27 cellular contexts compared by ENCODE assay signal in genomic region chr19:13990085-13990484, GRCh38. TPM values are rescaled to one million over a fixed set of nuclear protein-coding genes. Genes with fewer than 3 reads are reported as not detected.
DNase-seq lines count a peak whose midpoint lies in the region; ATAC-seq, FAIRE-seq and TF ChIP-seq lines count a peak whose summit lies in the region.
"Had no signal": no experiment of that assay in that cellular context is flagged by ENCODE, and none has a peak within 500 bp of the region (broad histone marks: within the 10 kb centered on the region; RNA-seq: fewer than 3 reads in every experiment).

No MANE protein-coding gene starts in this region.

- H3K9me3 Mint-ChIP-seq in T-helper 2 cell treated with Interferon-gamma antibody and Interleukin-4, amounts not matched to agents 5 μg/mL and 100 μg/mL, for 36 hours, result no peaks in the 10 kb centered on the region
- H3K9me3 Mint-ChIP-seq in naive thymus-derived CD4-positive, alpha-beta T cell, result peaks cover 0 to 2% (median 0%) of the 10 kb centered on the region in 11 donors
- H3K9me3 Mint-ChIP-seq: type B pancreatic cell had no signal

- no peaks in the 10 kb centered on the region for H3K27me3 ChIP-seq in BLaER1
- no peaks in the 10 kb centered on the region for H3K27me3 ChIP-seq in naive thymus-derived CD4-positive, alpha-beta T cell (ENCODE audit: control insufficient read depth in 2 of 2, insufficient read depth in 2 of 2, low read length in 2 of 2)
- no peaks in the 10 kb centered on the region; a peak in 1 of 5 replicates for H3K27me3 ChIP-seq in HepG2 (ENCODE audit: control insufficient read depth in 1 of 2, insufficient read depth in 2 of 2, low read length in 2 of 2)
- H3K27me3 ChIP-seq: breast epithelium, hepatocyte, ovary, sigmoid colon had no signal

- ATAC-seq in T-helper 17 cell, result no peak
- ATAC-seq in naive thymus-derived CD4-positive, alpha-beta T cell, result no peak
- ATAC-seq in HepG2, result no peak
- ATAC-seq: lower lobe of right lung had no signal

- POLR2A ChIA-PET in naive thymus-derived CD4-positive, alpha-beta T cell (lab: Charles Lee), result interaction anchor here (0.6 to 11.0 kb wide), 4 partner anchors 10 to 63 kb away, joined by 3 to 160 read pairs (median 29); partner anchors contain the start of gene IL27RA
- POLR2A ChIA-PET in HEK293T (lab: Yijun Ruan, JAX), result interaction anchor here (1.6 kb wide), 1 partner anchor 17 kb away, joined by 5 read pairs; the partner anchor contains the start of gene RFX1
- POLR2A ChIA-PET in HepG2 (lab: Yijun Ruan, JAX), result no interaction called here

- no peaks in the 10 kb centered on the region for H3K79me2 ChIP-seq in HepG2 (ENCODE audit: insufficient read depth, low read length)

- no peaks in the 10 kb centered on the region for H3K27me3 Mint-ChIP-seq in T-helper 2 cell treated with Interferon-gamma antibody and Interleukin-4, amounts not matched to agents 5 μg/mL and 100 μg/mL, for 36 hours (ENCODE audit: low read depth)
- no peaks in the 10 kb centered on the region for H3K27me3 Mint-ChIP-seq in T-helper 17 cell
- H3K27me3 Mint-ChIP-seq in naive thymus-derived CD4-positive, alpha-beta T cell, result no peaks in the 10 kb centered on the region
- H3K27me3 Mint-ChIP-seq: type B pancreatic cell had no signal

- H3K9ac ChIP-seq in BLaER1, result no peak overlapping the region
- no peak overlapping the region for H3K9ac ChIP-seq in HepG2 (ENCODE audit: insufficient read depth, low read depth, low read length)

- H2AFZ ChIP-seq in HepG2 (ENCODE audit: low read length), result no peak overlapping the region
- H2AFZ ChIP-seq: hepatocyte had no signal

- no peak overlapping the region for H3K4me3 Mint-ChIP-seq in T-helper 2 cell treated with Interferon-gamma antibody and Interleukin-4, amounts not matched to agents 5 μg/mL and 100 μg/mL, for 36 hours
- H3K4me3 Mint-ChIP-seq in T-helper 17 cell, result no peak overlapping the region
- H3K4me3 Mint-ChIP-seq in naive thymus-derived CD4-positive, alpha-beta T cell, result peak overlapping the region in 1 of 10 donors; percentile 69
- H3K4me3 Mint-ChIP-seq: type B pancreatic cell had no signal

- CTCF ChIA-PET in naive thymus-derived CD4-positive, alpha-beta T cell (lab: Charles Lee), result no interaction called here
- CTCF ChIA-PET in HEK293T (lab: Yijun Ruan, JAX) (no interaction called here), HepG2 (lab: Yijun Ruan, JAX; ENCODE audit: low intra/inter-chr PET ratio, low total read pairs) (no interaction called here)

- H3K36me3 ChIP-seq in BLaER1 (peaks cover 30% of the 10 kb centered on the region), HepG2 (replicated peaks in 1 of 2; ENCODE audit: control insufficient read depth in 1 of 2, insufficient read depth in 2 of 2, low read length in 2 of 2) (peaks cover 13 to 23% of the 10 kb centered on the region in 2 experiments; a peak in 4 of 5 replicates)
- H3K36me3 ChIP-seq in naive thymus-derived CD4-positive, alpha-beta T cell (ENCODE audit: control insufficient read depth in 2 of 3, insufficient read depth in 3 of 3, low read length in 3 of 3), result peaks cover 0 to 29% (median 0%) of the 10 kb centered on the region in 3 experiments
- H3K36me3 ChIP-seq: breast epithelium, ovary had no signal

- no peak for TF ChIP-seq POLR2A in HepG2 (IDR thresholded peaks at IDR 0.05; ENCODE audit: insufficient read depth in 1 of 2, low read depth in 2 of 2, low read length in 2 of 2)

- in situ Hi-C loops in HepG2 (cut with HindIII; ENCODE audit: extremely low pct_ligation_motif_present, low pct_unique_long_range_greater_than_20kb), result no loop called here

- peaks cover 72% of the 10 kb centered on the region for H3K4me1 ChIP-seq in BLaER1
- peaks cover 38 to 39% of the 10 kb centered on the region in 2 donors for H3K4me1 ChIP-seq in naive thymus-derived CD4-positive, alpha-beta T cell (ENCODE audit: control insufficient read depth in 2 of 2, insufficient read depth in 2 of 2, low read length in 2 of 2)
- peaks cover 30% of the 10 kb centered on the region for H3K4me1 ChIP-seq in HepG2 (ENCODE audit: insufficient read depth, low read length)

- H4K20me1 ChIP-seq in BLaER1, result no peaks in the 10 kb centered on the region
- no peaks in the 10 kb centered on the region for H4K20me1 ChIP-seq in HepG2 (ENCODE audit: insufficient read depth, low read length)

- H3K4me1 Mint-ChIP-seq in T-helper 2 cell treated with Interferon-gamma antibody and Interleukin-4, amounts not matched to agents 5 μg/mL and 100 μg/mL, for 36 hours (ENCODE audit: low read depth), result peaks cover 36% of the 10 kb centered on the region
- H3K4me1 Mint-ChIP-seq in T-helper 17 cell, result peaks cover 51% of the 10 kb centered on the region
- H3K4me1 Mint-ChIP-seq in naive thymus-derived CD4-positive, alpha-beta T cell, result peaks cover 48 to 68% (median 52%) of the 10 kb centered on the region in 7 donors

- peaks cover 25% of the 10 kb centered on the region for H3K36me3 Mint-ChIP-seq in T-helper 2 cell treated with Interferon-gamma antibody and Interleukin-4, amounts not matched to agents 5 μg/mL and 100 μg/mL, for 36 hours (ENCODE audit: low read depth)
- peaks cover 8% of the 10 kb centered on the region for H3K36me3 Mint-ChIP-seq in T-helper 17 cell (ENCODE audit: low read depth)
- H3K36me3 Mint-ChIP-seq in naive thymus-derived CD4-positive, alpha-beta T cell, result peaks cover 0 to 30% (median 20%) of the 10 kb centered on the region in 5 donors

- TF ChIP-seq RAD21 in HepG2 (CRISPR knock-in tag; IDR thresholded peaks at IDR 0.05), result no peak

- no peak for DNase-seq in T-helper 2 cell treated with Interferon-gamma antibody and Interleukin-4, amounts not matched to agents 5 μg/mL and 100 μg/mL, for 36 hours (ENCODE audit: low spot score)
- DNase-seq in T-helper 2 cell, result no peak
- no peak for DNase-seq in T-helper 17 cell
- no peak for DNase-seq in naive thymus-derived CD4-positive, alpha-beta T cell
- DNase-seq in HEK293T (ENCODE audit: extremely low spot score), result no peak
- DNase-seq in HuH-7.5 (ENCODE audit: low spot score), result no peak
- DNase-seq in HepG2 (ENCODE audit: low spot score), result no peak
- DNase-seq: 8988T; activated CD4-positive, CD25-positive, alpha-beta regulatory T cell; activated CD8-positive, alpha-beta memory T cell treated with anti-CD3 and anti-CD28 coated beads, Interleukin-2, amount 50 U/mL, for 48 hours; activated naive CD4-positive, alpha-beta T cell; foreskin fibroblast; lower lobe of right lung; NCI-H1417 treated with DMSO at 0.1 percent for 48 hours; NCI-H526 treated with DMSO at 0.1 percent for 48 hours; ovary; SIG-M5; sigmoid colon; stimulated activated naive CD4-positive, alpha-beta T cell treated with Interleukin-2 at 50 U/mL for 16 hours had no signal

- H3K4me3 ChIP-seq in BLaER1 (no peak overlapping the region), HepG2 (replicated peaks in 1 of 3; ENCODE audit: insufficient read depth in 1 of 3, low read depth in 2 of 3, low read length in 3 of 3) (no peak overlapping the region)
- H3K4me3 ChIP-seq in naive thymus-derived CD4-positive, alpha-beta T cell (ENCODE audit: low read length), result no peak overlapping the region
- H3K4me3 ChIP-seq: breast epithelium, hepatocyte, lower lobe of right lung, ovary, sigmoid colon had no signal

- H3K27ac Mint-ChIP-seq in T-helper 2 cell treated with Interferon-gamma antibody and Interleukin-4, amounts not matched to agents 5 μg/mL and 100 μg/mL, for 36 hours, result peak overlapping the region; percentile 65
- H3K27ac Mint-ChIP-seq in T-helper 17 cell, result peak overlapping the region; percentile 97
- H3K27ac Mint-ChIP-seq in naive thymus-derived CD4-positive, alpha-beta T cell, result peak overlapping the region in 8 of 9 donors; percentile 67 to 98 (median 94)
- H3K27ac Mint-ChIP-seq: type B pancreatic cell had no signal

- FAIRE-seq in HepG2 (lab: Jason Lieb, UNC), result no peak
- FAIRE-seq: keratinocyte had no signal

- H3K27ac ChIP-seq in BLaER1, result 0 out of 2 replicates have a peak overlapping the region, but pooled peaks have one; percentile 30
- no peak overlapping the region for H3K27ac ChIP-seq in naive thymus-derived CD4-positive, alpha-beta T cell (ENCODE audit: low read depth, low read length)
- H3K27ac ChIP-seq in HepG2 (ENCODE audit: extremely low read length, insufficient read depth, low read length), result no peak overlapping the region
- H3K27ac ChIP-seq: breast epithelium, epithelial cell of prostate, hepatocyte, lower lobe of right lung, ovary, sigmoid colon had no signal

- H3K4me2 ChIP-seq in BLaER1 (no peak overlapping the region; the same call in 1 of the 2 replicates), HepG2 (ENCODE audit: low read depth, low read length) (no peak overlapping the region)
- H3K4me2 ChIP-seq: hepatocyte had no signal

- WGBS in HepG2 (ENCODE audit: low lambda C conversion rate), result 95% methylated on average over 8 of the region's 8 CpGs

- no peak for TF ChIP-seq CTCF in HepG2 (CRISPR knock-in tag; IDR thresholded peaks at IDR 0.05)

- H3K9me3 ChIP-seq in BLaER1 (no peaks in the 10 kb centered on the region), T-helper 17 cell (ENCODE audit: control insufficient read depth, low read length, poor library complexity, severe bottlenecking) (no peaks in the 10 kb centered on the region), HepG2 (ENCODE audit: low read length) (no peaks in the 10 kb centered on the region)
- H3K9me3 ChIP-seq in naive thymus-derived CD4-positive, alpha-beta T cell (ENCODE audit: control insufficient read depth in 2 of 3, low read length in 3 of 3), result no peaks in the 10 kb centered on the region
- H3K9me3 ChIP-seq: breast epithelium, lower lobe of right lung, ovary, sigmoid colon had no signal

- TF ChIP-seq EP300 in HepG2 (IDR thresholded peaks at IDR 0.05; ENCODE audit: low read depth in 2 of 2, low read length in 2 of 2), result no peak
- no peak for TF ChIP-seq EP300 in HepG2 (CRISPR knock-in tag; IDR thresholded peaks at IDR 0.05; ENCODE audit: borderline replicate concordance)

- BruUV-seq in HepG2 (replicated peaks; lab: Mats Ljungman, UMichigan), result no TSS peak

- intact Hi-C loops in naive thymus-derived CD4-positive, alpha-beta T cell (cut with micrococcal nuclease), result no loop called here
- intact Hi-C loops in HepG2 (cut with micrococcal nuclease; ENCODE audit: unreplicated experiment), result no loop called here

RNA-seq across cellular contexts. Expression of gene RFX1, which starts 16.0 kb away (rescaled TPM):
- total RNA-seq in T-helper 17 cell (10 to 100 TPM; 23.3 to 24.7 TPM), HepG2 (2016; rRNA removed; fragmentation: Illumina TruSeq; extraction: Trizol) (1.3 and 1.4 TPM in 2 replicates)
- 10 to 100 TPM; 15.7 to 23.5 (median 20.5) TPM for total RNA-seq in naive thymus-derived CD4-positive, alpha-beta T cell
- polyA plus RNA-seq in naive thymus-derived CD4-positive, alpha-beta T cell, result 1 to 10 TPM; 1.0 TPM
- total RNA-seq in HepG2 (2016; cell fraction: cytosol; rRNA removed; fragmentation: Illumina TruSeq; extraction: Trizol; ENCODE audit: low read depth), result 0.62 and 1.0 TPM in 2 replicates
- 1.2 and 1.9 TPM in 2 replicates for total RNA-seq in HepG2 (2016; cell fraction: insoluble cytoplasmic fraction; rRNA removed; fragmentation: Illumina TruSeq; extraction: Trizol)
- 1.2 and 1.6 TPM in 2 replicates for total RNA-seq in HepG2 (2016; cell fraction: membrane; rRNA removed; fragmentation: Illumina TruSeq; extraction: Trizol)
- total RNA-seq in HepG2 (2016; cell fraction: nucleus; rRNA removed; fragmentation: Illumina TruSeq; extraction: Trizol), result 2.1 and 2.3 TPM in 2 replicates
- 0.56 and 1.1 TPM in 2 replicates for polyA plus RNA-seq in HepG2 (2011; rRNA removed)
- polyA plus RNA-seq in HepG2 (2011; cell fraction: cytosol; rRNA removed), result 0.14 and 0.17 TPM in 2 replicates
- 5.8 and 9.2 TPM in 2 replicates for polyA plus RNA-seq in HepG2 (2011; cell fraction: nucleus; rRNA removed)
- polyA plus RNA-seq in HepG2 (2012), result 2.1 and 3.0 TPM in 2 replicates
- polyA plus RNA-seq in HepG2 (2016; cell fraction: cytosol; fragmentation: Illumina TruSeq; extraction: Trizol; ENCODE audit: low read depth), result 0.23 and 0.45 TPM in 2 replicates
- 1.9 and 3.5 TPM in 2 replicates for polyA plus RNA-seq in HepG2 (2016; cell fraction: insoluble cytoplasmic fraction; fragmentation: Illumina TruSeq; extraction: Trizol; ENCODE audit: low read depth)
- polyA plus RNA-seq in HepG2 (2016; cell fraction: membrane; fragmentation: Illumina TruSeq; extraction: Trizol; ENCODE audit: low read depth), result 0.90 and 1.1 TPM in 2 replicates
- polyA plus RNA-seq in HepG2 (2016; cell fraction: nucleus; fragmentation: Illumina TruSeq; extraction: Trizol; ENCODE audit: insufficient read depth, low read depth), result 8.9 and 9.5 TPM in 2 replicates
- 1.2 and 1.4 TPM in 2 replicates for polyA minus RNA-seq in HepG2 (2011; rRNA and poly(A)+ RNA removed; ENCODE audit: low replicate concordance)
- polyA minus RNA-seq in HepG2 (2011; cell fraction: cytosol; rRNA and poly(A)+ RNA removed), result 1.5 and 2.4 TPM in 2 replicates
- polyA minus RNA-seq in HepG2 (2011; cell fraction: nucleus; rRNA and poly(A)+ RNA removed), result 1.1 and 3.0 TPM in 2 replicates

RNA-seq across cellular contexts. Expression of gene DCAF15, which starts 37.8 kb away (rescaled TPM):
- total RNA-seq in T-helper 17 cell, result 10 to 100 TPM; 88.2 to 95.8 TPM
- 10 to 100 TPM; 68.5 to 92.0 (median 87.2) TPM for total RNA-seq in naive thymus-derived CD4-positive, alpha-beta T cell
- 1 to 10 TPM; 3.7 to 8.8 TPM for polyA plus RNA-seq in naive thymus-derived CD4-positive, alpha-beta T cell
- total RNA-seq in HepG2 (2016; rRNA removed; fragmentation: Illumina TruSeq; extraction: Trizol), result 8.5 and 14.0 TPM in 2 replicates
- total RNA-seq in HepG2 (2016; cell fraction: cytosol; rRNA removed; fragmentation: Illumina TruSeq; extraction: Trizol; ENCODE audit: low read depth), result 11.3 and 12.1 TPM in 2 replicates
- 7.3 and 14.2 TPM in 2 replicates for total RNA-seq in HepG2 (2016; cell fraction: insoluble cytoplasmic fraction; rRNA removed; fragmentation: Illumina TruSeq; extraction: Trizol)
- total RNA-seq in HepG2 (2016; cell fraction: membrane; rRNA removed; fragmentation: Illumina TruSeq; extraction: Trizol), result 13.3 and 15.4 TPM in 2 replicates
- total RNA-seq in HepG2 (2016; cell fraction: nucleus; rRNA removed; fragmentation: Illumina TruSeq; extraction: Trizol), result 12.9 and 17.6 TPM in 2 replicates
- 13.5 and 13.6 TPM in 2 replicates for polyA plus RNA-seq in HepG2 (2011; rRNA removed)
- polyA plus RNA-seq in HepG2 (2011; cell fraction: cytosol; rRNA removed), result 5.9 and 10.2 TPM in 2 replicates
- 69.0 and 111 TPM in 2 replicates for polyA plus RNA-seq in HepG2 (2011; cell fraction: nucleus; rRNA removed)
- polyA plus RNA-seq in HepG2 (2012), result 9.5 and 10.5 TPM in 2 replicates
- polyA plus RNA-seq in HepG2 (2016; cell fraction: cytosol; fragmentation: Illumina TruSeq; extraction: Trizol; ENCODE audit: low read depth), result 8.3 and 9.9 TPM in 2 replicates
- polyA plus RNA-seq in HepG2 (2016; cell fraction: insoluble cytoplasmic fraction; fragmentation: Illumina TruSeq; extraction: Trizol; ENCODE audit: low read depth), result 15.3 and 20.8 TPM in 2 replicates
- polyA plus RNA-seq in HepG2 (2016; cell fraction: membrane; fragmentation: Illumina TruSeq; extraction: Trizol; ENCODE audit: low read depth), result 8.6 TPM in 2 replicates
- 52.7 and 54.2 TPM in 2 replicates for polyA plus RNA-seq in HepG2 (2016; cell fraction: nucleus; fragmentation: Illumina TruSeq; extraction: Trizol; ENCODE audit: insufficient read depth, low read depth)
- 18.8 and 26.1 TPM in 2 replicates for polyA minus RNA-seq in HepG2 (2011; rRNA and poly(A)+ RNA removed; ENCODE audit: low replicate concordance)
- 6.5 and 8.8 TPM in 2 replicates for polyA minus RNA-seq in HepG2 (2011; cell fraction: cytosol; rRNA and poly(A)+ RNA removed)
- polyA minus RNA-seq in HepG2 (2011; cell fraction: nucleus; rRNA and poly(A)+ RNA removed), result 12.1 and 15.6 TPM in 2 replicates

RNA-seq across cellular contexts. Expression of gene RLN3, which starts 37.9 kb away (rescaled TPM):
- not detected for total RNA-seq in T-helper 17 cell
- total RNA-seq in naive thymus-derived CD4-positive, alpha-beta T cell, result not detected
- polyA plus RNA-seq in naive thymus-derived CD4-positive, alpha-beta T cell, result not detected
- total RNA-seq in HepG2 (2016; rRNA removed; fragmentation: Illumina TruSeq; extraction: Trizol), result not detected in 2 replicates
- total RNA-seq in HepG2 (2016; cell fraction: cytosol; rRNA removed; fragmentation: Illumina TruSeq; extraction: Trizol; ENCODE audit: low read depth), result not detected in 2 replicates
- total RNA-seq in HepG2 (2016; cell fraction: insoluble cytoplasmic fraction; rRNA removed; fragmentation: Illumina TruSeq; extraction: Trizol), result not detected in 2 replicates
- total RNA-seq in HepG2 (2016; cell fraction: membrane; rRNA removed; fragmentation: Illumina TruSeq; extraction: Trizol), result not detected in 2 replicates
- not detected in 2 replicates for total RNA-seq in HepG2 (2016; cell fraction: nucleus; rRNA removed; fragmentation: Illumina TruSeq; extraction: Trizol)
- polyA plus RNA-seq in HepG2 (2011; rRNA removed), result not detected in 2 replicates
- polyA plus RNA-seq in HepG2 (2011; cell fraction: cytosol; rRNA removed), result not detected in 2 replicates
- not detected in 2 replicates for polyA plus RNA-seq in HepG2 (2011; cell fraction: nucleus; rRNA removed)
- polyA plus RNA-seq in HepG2 (2012), result not detected in 2 replicates
- polyA plus RNA-seq in HepG2 (2016; cell fraction: cytosol; fragmentation: Illumina TruSeq; extraction: Trizol; ENCODE audit: low read depth), result not detected in 2 replicates
- polyA plus RNA-seq in HepG2 (2016; cell fraction: insoluble cytoplasmic fraction; fragmentation: Illumina TruSeq; extraction: Trizol; ENCODE audit: low read depth), result not detected in 2 replicates
- not detected in 2 replicates for polyA plus RNA-seq in HepG2 (2016; cell fraction: membrane; fragmentation: Illumina TruSeq; extraction: Trizol; ENCODE audit: low read depth)
- not detected in 2 replicates for polyA plus RNA-seq in HepG2 (2016; cell fraction: nucleus; fragmentation: Illumina TruSeq; extraction: Trizol; ENCODE audit: insufficient read depth, low read depth)
- polyA minus RNA-seq in HepG2 (2011; rRNA and poly(A)+ RNA removed; ENCODE audit: low replicate concordance), result not detected in 2 replicates
- polyA minus RNA-seq in HepG2 (2011; cell fraction: cytosol; rRNA and poly(A)+ RNA removed), result not detected in 2 replicates
- not detected in 2 replicates for polyA minus RNA-seq in HepG2 (2011; cell fraction: nucleus; rRNA and poly(A)+ RNA removed)
- total RNA-seq: breast epithelium; hepatocyte; lower lobe of right lung; ovary; T-helper 1 cell treated with Interleukin-12 subunit alpha and Interleukin-12 subunit beta and Interleukin-4 antibody, amounts not matched to agents 30 ng/mL and 1 ng/mL, for 36 hours had no signal
- polyA plus RNA-seq: BJ, hepatocyte, keratinocyte, ovary, sigmoid colon had no signal

RNA-seq across cellular contexts. Expression of gene IL27RA, which starts 41.5 kb away (rescaled TPM):
- 10 to 100 TPM; 39.6 to 51.6 TPM for total RNA-seq in T-helper 17 cell
- 100 to 1,000 TPM in 1 of 5 experiments, 10 to 100 TPM in 4; 32.1 to 118 (median 83.2) TPM for total RNA-seq in naive thymus-derived CD4-positive, alpha-beta T cell
- polyA plus RNA-seq in naive thymus-derived CD4-positive, alpha-beta T cell, result 100 to 1,000 TPM in 1 of 2 donors, 10 to 100 TPM in 1; 76.4 to 120 TPM
- total RNA-seq in HepG2 (2016; rRNA removed; fragmentation: Illumina TruSeq; extraction: Trizol), result 3.4 and 8.1 TPM in 2 replicates
- total RNA-seq in HepG2 (2016; cell fraction: cytosol; rRNA removed; fragmentation: Illumina TruSeq; extraction: Trizol; ENCODE audit: low read depth), result 1.0 and 1.4 TPM in 2 replicates
- total RNA-seq in HepG2 (2016; cell fraction: insoluble cytoplasmic fraction; rRNA removed; fragmentation: Illumina TruSeq; extraction: Trizol), result 3.0 and 8.3 TPM in 2 replicates
- total RNA-seq in HepG2 (2016; cell fraction: membrane; rRNA removed; fragmentation: Illumina TruSeq; extraction: Trizol), result 2.5 and 2.7 TPM in 2 replicates
- total RNA-seq in HepG2 (2016; cell fraction: nucleus; rRNA removed; fragmentation: Illumina TruSeq; extraction: Trizol), result 6.3 and 7.8 TPM in 2 replicates
- polyA plus RNA-seq in HepG2 (2011; rRNA removed), result 3.5 and 5.4 TPM in 2 replicates
- polyA plus RNA-seq in HepG2 (2011; cell fraction: cytosol; rRNA removed), result 3.1 and 3.5 TPM in 2 replicates
- polyA plus RNA-seq in HepG2 (2011; cell fraction: nucleus; rRNA removed), result 2.7 and 3.5 TPM in 2 replicates
- 1.8 and 3.6 TPM in 2 replicates for polyA plus RNA-seq in HepG2 (2012)
- polyA plus RNA-seq in HepG2 (2016; cell fraction: cytosol; fragmentation: Illumina TruSeq; extraction: Trizol; ENCODE audit: low read depth), result 0.75 and 0.87 TPM in 2 replicates
- 2.7 and 3.1 TPM in 2 replicates for polyA plus RNA-seq in HepG2 (2016; cell fraction: insoluble cytoplasmic fraction; fragmentation: Illumina TruSeq; extraction: Trizol; ENCODE audit: low read depth)
- polyA plus RNA-seq in HepG2 (2016; cell fraction: membrane; fragmentation: Illumina TruSeq; extraction: Trizol; ENCODE audit: low read depth), result 1.7 and 2.1 TPM in 2 replicates
- polyA plus RNA-seq in HepG2 (2016; cell fraction: nucleus; fragmentation: Illumina TruSeq; extraction: Trizol; ENCODE audit: insufficient read depth, low read depth), result 10.9 and 11.1 TPM in 2 replicates
- 5.4 and 21.7 TPM in 2 replicates for polyA minus RNA-seq in HepG2 (2011; rRNA and poly(A)+ RNA removed; ENCODE audit: low replicate concordance)
- polyA minus RNA-seq in HepG2 (2011; cell fraction: cytosol; rRNA and poly(A)+ RNA removed), result 1.9 and 2.9 TPM in 2 replicates
- polyA minus RNA-seq in HepG2 (2011; cell fraction: nucleus; rRNA and poly(A)+ RNA removed), result 1.1 and 1.3 TPM in 2 replicates

RNA-seq across cellular contexts. Expression of gene PODNL1, which starts 51.9 kb away (rescaled TPM):
- total RNA-seq in T-helper 17 cell (under 1 TPM in 1 of 2 donors, not detected in 1; 0.31 TPM), HepG2 (2016; rRNA removed; fragmentation: Illumina TruSeq; extraction: Trizol) (not detected in 2 replicates)
- total RNA-seq in naive thymus-derived CD4-positive, alpha-beta T cell, result under 1 TPM in 1 of 5 experiments, not detected in 4; 0.59 TPM
- polyA plus RNA-seq in naive thymus-derived CD4-positive, alpha-beta T cell, result under 1 TPM in 1 of 2 donors, not detected in 1; 0.33 TPM
- total RNA-seq in HepG2 (2016; cell fraction: cytosol; rRNA removed; fragmentation: Illumina TruSeq; extraction: Trizol; ENCODE audit: low read depth), result not detected in 2 replicates
- not detected in 2 replicates for total RNA-seq in HepG2 (2016; cell fraction: insoluble cytoplasmic fraction; rRNA removed; fragmentation: Illumina TruSeq; extraction: Trizol)
- total RNA-seq in HepG2 (2016; cell fraction: membrane; rRNA removed; fragmentation: Illumina TruSeq; extraction: Trizol), result 0.17 TPM in 1 of 2 replicates, not detected in the other
- total RNA-seq in HepG2 (2016; cell fraction: nucleus; rRNA removed; fragmentation: Illumina TruSeq; extraction: Trizol), result not detected in 2 replicates
- polyA plus RNA-seq in HepG2 (2011; rRNA removed), result 0.18 TPM in 1 of 2 replicates, not detected in the other
- 0.15 TPM in 1 of 2 replicates, not detected in the other for polyA plus RNA-seq in HepG2 (2011; cell fraction: cytosol; rRNA removed)
- polyA plus RNA-seq in HepG2 (2011; cell fraction: nucleus; rRNA removed), result 0.26 TPM in 2 replicates
- 0.19 and 0.24 TPM in 2 replicates for polyA plus RNA-seq in HepG2 (2012)
- not detected in 2 replicates for polyA plus RNA-seq in HepG2 (2016; cell fraction: cytosol; fragmentation: Illumina TruSeq; extraction: Trizol; ENCODE audit: low read depth)
- not detected in 2 replicates for polyA plus RNA-seq in HepG2 (2016; cell fraction: insoluble cytoplasmic fraction; fragmentation: Illumina TruSeq; extraction: Trizol; ENCODE audit: low read depth)
- not detected in 2 replicates for polyA plus RNA-seq in HepG2 (2016; cell fraction: membrane; fragmentation: Illumina TruSeq; extraction: Trizol; ENCODE audit: low read depth)
- not detected in 2 replicates for polyA plus RNA-seq in HepG2 (2016; cell fraction: nucleus; fragmentation: Illumina TruSeq; extraction: Trizol; ENCODE audit: insufficient read depth, low read depth)
- 0.54 TPM in 1 of 2 replicates, not detected in the other for polyA minus RNA-seq in HepG2 (2011; rRNA and poly(A)+ RNA removed; ENCODE audit: low replicate concordance)
- not detected in 2 replicates for polyA minus RNA-seq in HepG2 (2011; cell fraction: cytosol; rRNA and poly(A)+ RNA removed)
- not detected in 2 replicates for polyA minus RNA-seq in HepG2 (2011; cell fraction: nucleus; rRNA and poly(A)+ RNA removed)
- total RNA-seq: sigmoid colon had no signal
